In the genomic region with DNA sequence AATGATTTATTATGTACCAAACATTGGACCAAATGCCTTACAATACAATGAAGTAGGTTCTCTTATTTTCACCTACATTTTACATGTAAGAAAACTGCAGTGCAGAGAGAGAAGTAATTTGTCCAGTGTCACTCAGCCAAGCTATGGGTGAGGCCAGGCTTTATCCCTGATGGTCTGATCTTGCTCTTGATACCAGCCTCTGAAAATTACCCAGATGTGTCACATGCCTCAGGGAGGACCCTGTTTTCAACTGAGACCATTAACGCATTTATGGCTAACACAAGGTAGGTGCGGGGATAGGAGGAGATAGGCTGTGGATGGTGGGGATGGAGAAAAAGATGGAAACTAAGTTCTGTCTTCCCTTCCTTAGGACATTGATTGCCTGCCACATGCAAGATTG, we compare ENCODE assay signal across 2 cellular contexts.
TF ChIP-seq lines count a peak whose summit lies in the region.

No MANE protein-coding gene starts in this region.

TF ChIP-seq in SK-N-SH, 30 proteins besides CTCF, POLR2A, EP300 and RAD21 (continued from another document):
- TF ChIP-seq, protein P1, sequence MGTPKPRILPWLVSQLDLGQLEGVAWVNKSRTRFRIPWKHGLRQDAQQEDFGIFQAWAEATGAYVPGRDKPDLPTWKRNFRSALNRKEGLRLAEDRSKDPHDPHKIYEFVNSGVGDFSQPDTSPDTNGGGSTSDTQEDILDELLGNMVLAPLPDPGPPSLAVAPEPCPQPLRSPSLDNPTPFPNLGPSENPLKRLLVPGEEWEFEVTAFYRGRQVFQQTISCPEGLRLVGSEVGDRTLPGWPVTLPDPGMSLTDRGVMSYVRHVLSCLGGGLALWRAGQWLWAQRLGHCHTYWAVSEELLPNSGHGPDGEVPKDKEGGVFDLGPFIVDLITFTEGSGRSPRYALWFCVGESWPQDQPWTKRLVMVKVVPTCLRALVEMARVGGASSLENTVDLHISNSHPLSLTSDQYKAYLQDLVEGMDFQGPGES (IDR thresholded peaks at IDR 0.05; ENCODE audit: low read depth, low read length) = no peak
- peak; percentile 72 for TF ChIP-seq CHD2 (IDR thresholded peaks at IDR 0.05; ENCODE audit: low read length, partially characterized antibody)
- TF ChIP-seq GATA2 (CRISPR knock-in tag; IDR thresholded peaks at IDR 0.05) = peak; percentile 94

TF ChIP-seq in SK-N-SH treated with all-trans-retinoic acid at 6 μM for 48 hours, 23 proteins besides CTCF, POLR2A, EP300 and RAD21 (continued from another document):
- TF ChIP-seq, protein P2, sequence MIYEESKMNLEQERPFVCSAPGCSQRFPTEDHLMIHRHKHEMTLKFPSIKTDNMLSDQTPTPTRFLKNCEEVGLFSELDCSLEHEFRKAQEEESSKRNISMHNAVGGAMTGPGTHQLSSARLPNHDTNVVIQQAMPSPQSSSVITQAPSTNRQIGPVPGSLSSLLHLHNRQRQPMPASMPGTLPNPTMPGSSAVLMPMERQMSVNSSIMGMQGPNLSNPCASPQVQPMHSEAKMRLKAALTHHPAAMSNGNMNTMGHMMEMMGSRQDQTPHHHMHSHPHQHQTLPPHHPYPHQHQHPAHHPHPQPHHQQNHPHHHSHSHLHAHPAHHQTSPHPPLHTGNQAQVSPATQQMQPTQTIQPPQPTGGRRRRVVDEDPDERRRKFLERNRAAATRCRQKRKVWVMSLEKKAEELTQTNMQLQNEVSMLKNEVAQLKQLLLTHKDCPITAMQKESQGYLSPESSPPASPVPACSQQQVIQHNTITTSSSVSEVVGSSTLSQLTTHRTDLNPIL (CRISPR knock-in tag; IDR thresholded peaks at IDR 0.05; ENCODE audit: low read depth) = no peak
- TF ChIP-seq BACH2 (CRISPR knock-in tag; IDR thresholded peaks at IDR 0.05; ENCODE audit: borderline replicate concordance) = no peak
- TF ChIP-seq ISL1 (CRISPR knock-in tag; IDR thresholded peaks at IDR 0.05) = no peak
- TF ChIP-seq RARB (CRISPR knock-in tag; IDR thresholded peaks at IDR 0.05) = no peak
- TF ChIP-seq CSDC2 (CRISPR knock-in tag; IDR thresholded peaks at IDR 0.05) = no peak
- TF ChIP-seq ZNF8 (CRISPR knock-in tag; IDR thresholded peaks at IDR 0.05) = no peak
- TF ChIP-seq ARNTL (CRISPR knock-in tag; IDR thresholded peaks at IDR 0.05; ENCODE audit: borderline replicate concordance, low read depth) = no peak
- no peak for TF ChIP-seq TCF4 (CRISPR knock-in tag; IDR thresholded peaks at IDR 0.05; ENCODE audit: borderline replicate concordance)
- TF ChIP-seq SNAI2 (CRISPR knock-in tag; IDR thresholded peaks at IDR 0.05) = no peak
- no peak for TF ChIP-seq ZFP3 (CRISPR knock-in tag; IDR thresholded peaks at IDR 0.05)
